17 cellular contexts compared by ENCODE assay signal in genomic region chr9:289121-289520, GRCh38.
DNase-seq lines count a peak whose midpoint lies in the region; ATAC-seq and TF ChIP-seq lines count a peak whose summit lies in the region.
"Had no signal": no experiment of that assay in that cellular context is flagged by ENCODE, and none has a peak within 500 bp of the region (broad histone marks: within the 10 kb centered on the region; RNA-seq: fewer than 3 reads in every experiment).

No MANE protein-coding gene starts in this region.

- H3K27me3 ChIP-seq in CD4-positive, alpha-beta T cell (ENCODE audit: control insufficient read depth, insufficient read depth, low read length) = no peaks in the 10 kb centered on the region
- H3K27me3 ChIP-seq in neutrophil = no peaks in the 10 kb centered on the region
- no peaks in the 10 kb centered on the region for H3K27me3 ChIP-seq in testis
- no peaks in the 10 kb centered on the region for H3K27me3 ChIP-seq in PC-3 (ENCODE audit: low read length)
- H3K27me3 ChIP-seq: BE2C; BLaER1 treated with 17β-estradiol and CSF1 and Interleukin-3, amounts not matched to agents 10 nM and 100 nM had no signal

- no peaks in the 10 kb centered on the region for H3F3A ChIP-seq in PC-3 (ENCODE audit: low read length, unreplicated experiment)

- no peak overlapping the region for H2AFZ ChIP-seq in PC-3 (ENCODE audit: low read length)
- H2AFZ ChIP-seq: GM23338 had no signal

- H3K9me3 ChIP-seq in CD4-positive, alpha-beta T cell (ENCODE audit: control insufficient read depth, low read length) = no peaks in the 10 kb centered on the region
- no peaks in the 10 kb centered on the region for H3K9me3 ChIP-seq in neutrophil
- no peaks in the 10 kb centered on the region for H3K9me3 ChIP-seq in testis
- H3K9me3 ChIP-seq in PC-3 (ENCODE audit: low read length) = no peaks in the 10 kb centered on the region
- H3K9me3 ChIP-seq: BE2C, Caco-2 had no signal

- no peak for TF ChIP-seq CTCF in CD4-positive, alpha-beta T cell (IDR thresholded peaks at IDR 0.05)
- TF ChIP-seq CTCF in neutrophil (IDR thresholded peaks at IDR 0.05) = no peak
- no peak for TF ChIP-seq CTCF in testis (IDR thresholded peaks at IDR 0.05)
- no peak for TF ChIP-seq CTCF in PC-3 (conservative IDR thresholded peaks at IDR 0.05; ENCODE audit: low read depth, low read length)

- no peak overlapping the region for H3K4me2 ChIP-seq in PC-3 (ENCODE audit: low read length)
- H3K4me2 ChIP-seq: BLaER1 treated with 17β-estradiol and CSF1 and Interleukin-3, amounts not matched to agents 10 nM and 100 nM; GM23338 had no signal

- no peak for TF ChIP-seq POLR2A in testis (IDR thresholded peaks at IDR 0.05)

- WGBS in testis, 2 donors = 54 to 56% methylated on average over 4 of the region's 4 CpGs

- peak overlapping the region; percentile 28 for H3K27ac Mint-ChIP-seq in CD4-positive, alpha-beta T cell
- no peak overlapping the region for H3K27ac Mint-ChIP-seq in stimulated activated naive CD8-positive, alpha-beta T cell treated with anti-CD3 and anti-CD28 coated beads, Interleukin-15, amount 100 ng/mL, for 72 hours
- H3K27ac Mint-ChIP-seq: GM23338, H9 had no signal

- intact Hi-C loops in CD4-positive, alpha-beta T cell (cut with DNase I, micrococcal nuclease) = no loop called here
- intact Hi-C loops in testis (cut with DNase I; ENCODE audit: low total_unique reads) (no loop called here), PC-3 (cut with micrococcal nuclease) (no loop called here), left ventricle myocardium superior (cut with micrococcal nuclease) (no loop called here)

- ATAC-seq in CD4-positive, alpha-beta T cell (ENCODE audit: poor library complexity) = no peak
- ATAC-seq in PC-3 (no peak), left ventricle myocardium superior (no peak)
- no peak for ATAC-seq in stimulated activated naive CD8-positive, alpha-beta T cell treated with anti-CD3 and anti-CD28 coated beads, Interleukin-15, amount 100 ng/mL, for 72 hours
- ATAC-seq: CD8-positive, alpha-beta T cell; GM23338; HCT116 had no signal

- no peaks in the 10 kb centered on the region for H3K9me2 ChIP-seq in PC-3 (replicated peaks; ENCODE audit: low read length)

- no peak overlapping the region for H3K4me3 Mint-ChIP-seq in CD4-positive, alpha-beta T cell
- no peak overlapping the region for H3K4me3 Mint-ChIP-seq in stimulated activated naive CD8-positive, alpha-beta T cell treated with anti-CD3 and anti-CD28 coated beads, Interleukin-15, amount 100 ng/mL, for 72 hours
- H3K4me3 Mint-ChIP-seq: CD8-positive, alpha-beta T cell; GM23338; H9 had no signal

- BruUV-seq in PC-3 (replicated peaks; lab: Mats Ljungman, UMichigan) = no TSS peak

- H3K4me1 ChIP-seq in neutrophil (ENCODE audit: control insufficient read depth in 1 of 2, insufficient read depth in 1 of 2, low read depth in 1 of 2, low read length in 1 of 2) (peaks cover 9 to 12% of the 10 kb centered on the region in 2 experiments), testis (peaks cover 11% of the 10 kb centered on the region), PC-3 (ENCODE audit: insufficient read depth, low read length) (no peaks in the 10 kb centered on the region)
- H3K4me1 ChIP-seq: BE2C had no signal

- POLR2A ChIA-PET in CD4-positive, alpha-beta T cell (lab: Charles Lee) = interaction anchor here (0.9 to 2.6 kb wide), 2 partner anchors 11 to 17 kb away, joined by 4 to 9 read pairs; no protein-coding TSS in a partner anchor
- POLR2A ChIA-PET in PC-3 (lab: Charles Lee; ENCODE audit: unreplicated experiment) = no interaction called here

- no peak overlapping the region for H3K9ac ChIP-seq in PC-3 (ENCODE audit: low read length)
- H3K9ac ChIP-seq: BLaER1 treated with 17β-estradiol and CSF1 and Interleukin-3, amounts not matched to agents 10 nM and 100 nM had no signal

- no peak overlapping the region for H3K4me3 ChIP-seq in neutrophil (ENCODE audit: low read depth in 1 of 2, low read length in 1 of 2)
- H3K4me3 ChIP-seq in testis = no peak overlapping the region
- H3K4me3 ChIP-seq in PC-3 (ENCODE audit: low read length) = no peak overlapping the region
- H3K4me3 ChIP-seq: BLaER1 treated with 17β-estradiol and CSF1 and Interleukin-3, amounts not matched to agents 10 nM and 100 nM; GM23338 had no signal

- DNase-seq in CD4-positive, alpha-beta T cell = no peak
- DNase-seq in testis (no peak), PC-3 (no peak), left ventricle myocardium superior (no peak)
- no peak for DNase-seq in stimulated activated naive CD8-positive, alpha-beta T cell treated with anti-CD3 and anti-CD28 coated beads, Interleukin-15, amount 100 ng/mL, for 72 hours
- DNase-seq: BE2C; CD8-positive, alpha-beta T cell; DMS153; DMS79; EL; GDM1; H9 had no signal

- H3K9me3 Mint-ChIP-seq in CD4-positive, alpha-beta T cell = no peaks in the 10 kb centered on the region
- no peaks in the 10 kb centered on the region for H3K9me3 Mint-ChIP-seq in stimulated activated naive CD8-positive, alpha-beta T cell treated with anti-CD3 and anti-CD28 coated beads, Interleukin-15, amount 100 ng/mL, for 72 hours
- H3K9me3 Mint-ChIP-seq: CD8-positive, alpha-beta T cell; GM23338; H9 had no signal

- H3K36me3 Mint-ChIP-seq in CD4-positive, alpha-beta T cell (ENCODE audit: low read depth) = peaks cover 90% of the 10 kb centered on the region

- no peaks in the 10 kb centered on the region for H4K20me1 ChIP-seq in PC-3 (ENCODE audit: low read length)

- CTCF ChIA-PET in CD4-positive, alpha-beta T cell (lab: Charles Lee) = no interaction called here
- CTCF ChIA-PET in PC-3 (lab: Charles Lee) = no interaction called here

- no peaks in the 10 kb centered on the region for H3K27me3 Mint-ChIP-seq in CD4-positive, alpha-beta T cell
- H3K27me3 Mint-ChIP-seq in stimulated activated naive CD8-positive, alpha-beta T cell treated with anti-CD3 and anti-CD28 coated beads, Interleukin-15, amount 100 ng/mL, for 72 hours = no peaks in the 10 kb centered on the region

- H3K79me2 ChIP-seq in PC-3 (ENCODE audit: low read length) = no peaks in the 10 kb centered on the region

- H3K36me3 ChIP-seq in neutrophil = peaks cover 95% of the 10 kb centered on the region
- H3K36me3 ChIP-seq in testis (ENCODE audit: low read depth, missing control alignments) = no peaks in the 10 kb centered on the region
- H3K36me3 ChIP-seq in PC-3 (ENCODE audit: low read depth, low read length) = no peaks in the 10 kb centered on the region
- H3K36me3 ChIP-seq: BE2C had no signal

- H3K27ac ChIP-seq in CD4-positive, alpha-beta T cell (ENCODE audit: low read depth, low read length) = no peak overlapping the region
- peak overlapping the region; percentile 66 for H3K27ac ChIP-seq in neutrophil
- H3K27ac ChIP-seq in testis = peak overlapping the region; percentile 61 to 75
- H3K27ac ChIP-seq in PC-3 (ENCODE audit: low read length) = no peak overlapping the region
- H3K27ac ChIP-seq: BLaER1 treated with 17β-estradiol and CSF1 and Interleukin-3, amounts not matched to agents 10 nM and 100 nM had no signal

- H3K4me1 Mint-ChIP-seq in CD4-positive, alpha-beta T cell (ENCODE audit: low read depth) = peaks cover 80% of the 10 kb centered on the region
- H3K4me1 Mint-ChIP-seq in stimulated activated naive CD8-positive, alpha-beta T cell treated with anti-CD3 and anti-CD28 coated beads, Interleukin-15, amount 100 ng/mL, for 72 hours = peaks cover 38% of the 10 kb centered on the region
- H3K4me1 Mint-ChIP-seq: GM23338, H9 had no signal

Comparison
In these comparisons a context has a peak if more than half of its experiments do, and no peak if none do; other contexts are left out.
1. H3K27ac ChIP-seq: peak in neutrophil (single experiment) and testis (2 of 2); none in CD4-positive, alpha-beta T cell (single experiment) and PC-3 (single experiment).